ENCODE assay signal across 9 cellular contexts in the genomic region with DNA sequence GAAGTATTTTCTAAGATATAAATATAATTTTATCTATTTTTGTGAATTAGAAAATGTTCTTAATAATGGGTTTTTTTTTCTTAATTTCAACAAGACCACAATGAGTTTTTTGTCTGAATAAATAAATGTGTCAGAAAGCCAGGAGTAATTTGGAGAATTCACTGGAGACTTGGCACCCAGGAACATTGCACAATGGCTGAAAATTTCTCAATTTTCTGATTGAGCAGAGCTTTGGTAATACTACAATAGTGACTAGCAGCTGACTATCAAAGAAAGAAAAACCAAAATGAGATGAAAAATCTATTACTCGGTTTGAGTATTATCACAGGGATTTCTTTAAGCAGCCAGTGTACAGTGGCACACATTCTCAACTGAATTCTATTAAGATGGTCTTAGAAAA.
"Had no signal": no experiment of that assay in that cellular context is flagged by ENCODE, and none has a peak within 500 bp of the region (broad histone marks: within the 10 kb centered on the region; RNA-seq: fewer than 3 reads in every experiment).

No MANE protein-coding gene starts in this region.

- H3K4me1 Mint-ChIP-seq: GM23338, H9 had no signal

- DNase-seq: H9, HCEC 1CT, IMR-90, KG1 had no signal

- H3K4me3 ChIP-seq: GM23338, K562 had no signal

- H3K4me3 Mint-ChIP-seq: GM23338, H9 had no signal

- H3K4me2 ChIP-seq: GM23338 had no signal

- H2AFZ ChIP-seq: GM23338 had no signal

- H3K27ac ChIP-seq: HL-60 had no signal

- ATAC-seq: GM23338, K562 had no signal

- FAIRE-seq: H1, H54, K562 had no signal

- H3K27ac Mint-ChIP-seq: GM23338, H9 had no signal
